In the genomic region with DNA sequence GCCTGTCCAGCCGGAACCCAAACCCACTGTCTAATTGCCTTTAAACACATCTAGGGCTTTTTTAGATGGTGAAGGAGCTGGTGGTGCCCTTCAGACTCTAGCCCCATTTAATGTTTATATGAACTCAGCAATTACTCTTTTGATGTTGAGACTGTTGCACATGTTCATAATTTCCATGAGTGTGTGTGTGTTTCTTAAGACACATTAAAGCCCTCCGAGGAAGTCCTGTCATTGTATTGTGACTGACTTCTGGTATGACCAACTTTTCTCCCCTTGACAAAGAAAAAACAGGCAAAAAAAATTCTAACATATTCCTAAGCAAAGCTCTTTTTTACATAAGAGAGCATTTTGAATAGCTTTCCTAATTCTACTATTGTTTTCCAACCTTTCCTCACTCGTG, we compare ENCODE assay signal across 15 cellular contexts.
"Had no signal": no experiment of that assay in that cellular context is flagged by ENCODE, and none has a peak within 500 bp of the region (broad histone marks: within the 10 kb centered on the region; RNA-seq: fewer than 3 reads in every experiment).

No MANE protein-coding gene starts in this region.

- ATAC-seq: activated CD8-positive, alpha-beta memory T cell treated with anti-CD3 and anti-CD28 coated beads, Interleukin-2, amount 10 ng/mL, durations not matched to agents 7 days and 5 days; body of pancreas; foreskin keratinocyte; left colon; naive thymus-derived CD4-positive, alpha-beta T cell; right cardiac atrium; stimulated activated effector memory CD8-positive, alpha-beta T cell treated with anti-CD3 and anti-CD28 coated beads, Interleukin-12 subunit alpha, Interleukin-12 subunit beta, amount 100 ng/mL, for 72 hours had no signal

- H3K27me3 Mint-ChIP-seq: activated B cell treated with CpG ODN at 0.5 μM for 24 hours; activated CD8-positive, alpha-beta memory T cell treated with anti-CD3 and anti-CD28 coated beads, Interleukin-2, amount 10 ng/mL, durations not matched to agents 7 days and 5 days; naive thymus-derived CD4-positive, alpha-beta T cell; progenitor cell of endocrine pancreas had no signal

- H3K4me3 ChIP-seq: adrenal gland, body of pancreas, dorsolateral prefrontal cortex, suprapubic skin had no signal

- H3K4me3 Mint-ChIP-seq: activated B cell treated with CpG ODN at 0.5 μM for 24 hours; activated CD8-positive, alpha-beta memory T cell treated with anti-CD3 and anti-CD28 coated beads, Interleukin-2, amount 10 ng/mL, durations not matched to agents 7 days and 5 days; naive thymus-derived CD4-positive, alpha-beta T cell; stimulated activated effector memory CD8-positive, alpha-beta T cell treated with anti-CD3 and anti-CD28 coated beads, Interleukin-12 subunit alpha, Interleukin-12 subunit beta, amount 100 ng/mL, for 72 hours had no signal

- H3K27me3 ChIP-seq: adrenal gland, body of pancreas, dorsolateral prefrontal cortex, foreskin keratinocyte, suprapubic skin had no signal

- H3K9me3 Mint-ChIP-seq: activated B cell treated with CpG ODN at 0.5 μM for 24 hours; naive thymus-derived CD4-positive, alpha-beta T cell; stimulated activated effector memory CD8-positive, alpha-beta T cell treated with anti-CD3 and anti-CD28 coated beads, Interleukin-12 subunit alpha, Interleukin-12 subunit beta, amount 100 ng/mL, for 72 hours had no signal

- H3K4me1 Mint-ChIP-seq: activated B cell treated with CpG ODN at 0.5 μM for 24 hours had no signal

- H3K9me3 ChIP-seq: adrenal gland, body of pancreas, suprapubic skin had no signal

- H3K27ac Mint-ChIP-seq: activated B cell treated with CpG ODN at 0.5 μM for 24 hours; activated CD8-positive, alpha-beta memory T cell treated with anti-CD3 and anti-CD28 coated beads, Interleukin-2, amount 10 ng/mL, durations not matched to agents 7 days and 5 days; progenitor cell of endocrine pancreas; stimulated activated effector memory CD8-positive, alpha-beta T cell treated with anti-CD3 and anti-CD28 coated beads, Interleukin-12 subunit alpha, Interleukin-12 subunit beta, amount 100 ng/mL, for 72 hours had no signal

- DNase-seq: activated B cell treated with CpG ODN at 0.5 μM for 24 hours; activated CD4-positive, alpha-beta T cell treated with anti-CD3 and anti-CD28 coated beads, Interleukin-2, amount 50 U/mL, for 1 hour; activated CD8-positive, alpha-beta memory T cell treated with anti-CD3 and anti-CD28 coated beads, Interleukin-2, amount 10 ng/mL, durations not matched to agents 7 days and 5 days; activated T-cell treated with anti-CD3 and anti-CD28 coated beads, Interleukin-2, amount 50 U/mL, for 48 hours; adrenal gland; body of pancreas; cerebellar nuclear complex; dorsolateral prefrontal cortex; foreskin keratinocyte; left colon; naive thymus-derived CD4-positive, alpha-beta T cell; right cardiac atrium had no signal

- H3K27ac ChIP-seq: foreskin keratinocyte, suprapubic skin had no signal
